Comparison of ENCODE assay signal across 7 cellular contexts in the genomic region with DNA sequence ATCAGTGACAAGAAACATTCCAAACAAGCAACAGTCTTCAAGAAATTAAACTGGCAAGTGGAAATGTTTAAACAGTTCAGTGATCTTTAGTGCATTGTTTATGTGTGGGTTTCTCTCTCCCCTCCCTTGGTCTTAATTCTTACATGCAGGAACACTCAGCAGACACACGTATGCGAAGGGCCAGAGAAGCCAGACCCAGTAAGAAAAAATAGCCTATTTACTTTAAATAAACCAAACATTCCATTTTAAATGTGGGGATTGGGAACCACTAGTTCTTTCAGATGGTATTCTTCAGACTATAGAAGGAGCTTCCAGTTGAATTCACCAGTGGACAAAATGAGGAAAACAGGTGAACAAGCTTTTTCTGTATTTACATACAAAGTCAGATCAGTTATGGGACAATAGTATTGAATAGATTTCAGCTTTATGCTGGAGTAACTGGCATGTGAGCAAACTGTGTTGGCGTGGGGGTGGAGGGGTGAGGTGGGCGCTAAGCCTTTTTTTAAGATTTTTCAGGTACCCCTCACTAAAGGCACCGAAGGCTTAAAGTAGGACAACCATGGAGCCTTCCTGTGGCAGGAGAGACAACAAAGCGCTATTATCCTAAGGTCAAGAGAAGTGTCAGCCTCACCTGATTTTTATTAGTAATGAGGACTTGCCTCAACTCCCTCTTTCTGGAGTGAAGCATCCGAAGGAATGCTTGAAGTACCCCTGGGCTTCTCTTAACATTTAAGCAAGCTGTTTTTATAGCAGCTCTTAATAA. TPM values are rescaled to one million over a fixed set of nuclear protein-coding genes. Genes with fewer than 3 reads are reported as not detected.
DNase-seq lines count a peak whose midpoint lies in the region; ATAC-seq and TF ChIP-seq lines count a peak whose summit lies in the region.

No MANE protein-coding gene starts in this region.

- CTCF ChIA-PET in HCT116 (lab: Charles Lee) = interaction anchor here (0.8 to 6.1 kb wide), 3 partner anchors 33 to 89 kb away, joined by 3 to 31 read pairs (median 10); no protein-coding TSS in a partner anchor

- RAD21 ChIA-PET in HCT116 (lab: Charles Lee; ENCODE audit: low non-redundant PET in 1 of 2, low total read pairs in 2 of 2, uncharacterized antibody in 2 of 2, unreplicated experiment in 2 of 2) = no interaction called here

- BruUV-seq in HCT116 (replicated peaks; lab: Mats Ljungman, UMichigan) = TSS peak; percentile 0

- ATAC-seq in HCT116 = no peak
- no peak for ATAC-seq in GM21786 (IDR thresholded peaks at IDR 0.05; ENCODE audit: unreplicated experiment)

- POLR2A ChIA-PET in HCT116 (lab: Charles Lee) = interaction anchor here (0.7 to 26.7 kb wide), 15 partner anchors 7 to 256 kb away, joined by 3 to 1499 read pairs (median 6); a partner anchor contains a TSS

- H3K9ac ChIP-seq in HCT116 (ENCODE audit: low read length) = peak overlapping the region; percentile 29

- peaks cover 62% of the 10 kb centered on the region for H4K20me1 ChIP-seq in HCT116 (ENCODE audit: insufficient read depth)
- H4K20me1 ChIP-seq in hepatocyte (ENCODE audit: insufficient read depth, poor library complexity, severe bottlenecking) = peaks cover 71% of the 10 kb centered on the region

- TF ChIP-seq POLR2A in HCT116 (IDR thresholded peaks at IDR 0.05; ENCODE audit: borderline replicate concordance, extremely low read depth, insufficient read depth, insufficient read length) (no peak), spleen (IDR thresholded peaks at IDR 0.05) (peak in 1 of 3 donors; percentile 63)

- WGBS in hepatocyte (ENCODE audit: low lambda C conversion rate, missing lambda C conversion rate) = 13% methylated on average over 7 of the region's 7 CpGs
- WGBS in spleen, 5 donors = 8 to 20% (median 17%) methylated on average over 7 of the region's 7 CpGs

- DNase-seq in HCT116 (ENCODE audit: low read depth, low spot score) (no peak), hepatocyte (ENCODE audit: low spot score) (no peak), spleen (no peak), Ammon's horn (ENCODE audit: low spot score) (no peak), NCI-H1092 treated with DMSO at 0.1 percent for 48 hours (lab: John Stamatoyannopoulos, UW) (no peak)

- intact Hi-C loops in HCT116 (cut with micrococcal nuclease) (loop anchor here (5.0 kb wide), 1 partner anchor 123 kb away; a partner anchor contains a TSS), spleen (cut with DNase I; ENCODE audit: low total_unique reads) (loop anchor here (5.0 kb wide), 2 partner anchors 73 to 133 kb away; no protein-coding TSS in a partner anchor)

- H3K36me3 ChIP-seq in HCT116 (ENCODE audit: control insufficient read depth in 1 of 2, insufficient read depth in 2 of 2, low read length in 2 of 2) (peaks cover 50 to 57% of the 10 kb centered on the region in 2 experiments), hepatocyte (replicated peaks; ENCODE audit: insufficient read depth, low read depth) (peaks cover 30% of the 10 kb centered on the region), spleen (peaks cover 0 to 62% (median 52%) of the 10 kb centered on the region in 6 donors)

- H3K4me1 ChIP-seq in HCT116 (ENCODE audit: control insufficient read depth in 1 of 2, insufficient read depth in 2 of 2, low read length in 2 of 2) = peaks cover 50 to 89% of the 10 kb centered on the region in 2 experiments
- no peaks in the 10 kb centered on the region for H3K4me1 ChIP-seq in hepatocyte (ENCODE audit: insufficient read depth)
- H3K4me1 ChIP-seq in spleen = peaks cover 34 to 79% (median 49%) of the 10 kb centered on the region in 6 donors

- H3K79me2 ChIP-seq in HCT116 (ENCODE audit: insufficient read depth, low read length) = peaks cover 68% of the 10 kb centered on the region
- H3K79me2 ChIP-seq in hepatocyte = peaks cover 75% of the 10 kb centered on the region

- no peaks in the 10 kb centered on the region for H3K9me3 ChIP-seq in HCT116 (ENCODE audit: control insufficient read depth in 1 of 2, insufficient read depth in 1 of 2, low read depth in 1 of 2, low read length in 2 of 2)
- H3K9me3 ChIP-seq in hepatocyte (ENCODE audit: low read depth) = no peaks in the 10 kb centered on the region
- no peaks in the 10 kb centered on the region for H3K9me3 ChIP-seq in spleen

- H2AFZ ChIP-seq in HCT116 (ENCODE audit: low read depth, low read length, poor library complexity, severe bottlenecking) (no peak overlapping the region), hepatocyte (no peak overlapping the region)

- H3K27me3 ChIP-seq in HCT116 (ENCODE audit: insufficient read depth, low read length) (no peaks in the 10 kb centered on the region), hepatocyte (no peaks in the 10 kb centered on the region), spleen (replicated peaks in 1 of 7) (no peaks in the 10 kb centered on the region)

- no peaks in the 10 kb centered on the region for H3K9me2 ChIP-seq in HCT116 (ENCODE audit: insufficient read depth)
- no peaks in the 10 kb centered on the region for H3K9me2 ChIP-seq in hepatocyte (replicated peaks; ENCODE audit: insufficient read depth)

- no peak for TF ChIP-seq RAD21 in HCT116 (IDR thresholded peaks at IDR 0.05; ENCODE audit: low read depth)

- H3K4me2 ChIP-seq in HCT116 (ENCODE audit: low read length) = peak overlapping the region; percentile 85
- H3K4me2 ChIP-seq in hepatocyte = peak overlapping the region; percentile 87

- TF ChIP-seq CTCF in HCT116 (IDR thresholded peaks at IDR 0.05 in 2 of 3, conservative IDR thresholded peaks at IDR 0.05 in 1 of 3; ENCODE audit: borderline replicate concordance in 1 of 3, insufficient read depth in 1 of 3, low read depth in 2 of 3, low read length in 2 of 3) (no peak), VCaP (conservative IDR thresholded peaks at IDR 0.05) (no peak), hepatocyte (IDR thresholded peaks at IDR 0.05; ENCODE audit: poor library complexity) (no peak), spleen (IDR thresholded peaks at IDR 0.05 in 8 of 11, conservative IDR thresholded peaks at IDR 0.05 in 3 of 11) (peak in 1 of 11 experiments; percentile 13)

- H3K4me3 ChIP-seq in HCT116 (replicated peaks in 1 of 2; ENCODE audit: low read depth in 1 of 2, low read length in 2 of 2) = peak overlapping the region; percentile 6 to 10; a peak in 3 of 4 replicates
- peak overlapping the region; percentile 74 for H3K4me3 ChIP-seq in hepatocyte
- peak overlapping the region; percentile 67 to 93 (median 81) for H3K4me3 ChIP-seq in spleen

- peak overlapping the region; percentile 83 for H3K27ac ChIP-seq in HCT116 (ENCODE audit: low read depth, low read length)
- H3K27ac ChIP-seq in VCaP = peak overlapping the region; percentile 100
- H3K27ac ChIP-seq in hepatocyte = peak overlapping the region; percentile 99
- peak overlapping the region; percentile 49 to 100 (median 98) for H3K27ac ChIP-seq in spleen

TF ChIP-seq in HCT116, 20 proteins besides CTCF, POLR2A, EP300 and RAD21:
- TF ChIP-seq, protein P1, sequence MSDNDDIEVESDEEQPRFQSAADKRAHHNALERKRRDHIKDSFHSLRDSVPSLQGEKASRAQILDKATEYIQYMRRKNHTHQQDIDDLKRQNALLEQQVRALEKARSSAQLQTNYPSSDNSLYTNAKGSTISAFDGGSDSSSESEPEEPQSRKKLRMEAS (IDR thresholded peaks at IDR 0.05) = no peak
- TF ChIP-seq YY1 (IDR thresholded peaks at IDR 0.05; ENCODE audit: extremely low read depth, insufficient replicate concordance, low read depth, low read length) (no peak), CBX3 (IDR thresholded peaks at IDR 0.05; ENCODE audit: low read depth) (no peak), POLR2AphosphoS5 (IDR thresholded peaks at IDR 0.05; ENCODE audit: low read depth, low read length) (peak; percentile 67)
- TF ChIP-seq, protein P2, sequence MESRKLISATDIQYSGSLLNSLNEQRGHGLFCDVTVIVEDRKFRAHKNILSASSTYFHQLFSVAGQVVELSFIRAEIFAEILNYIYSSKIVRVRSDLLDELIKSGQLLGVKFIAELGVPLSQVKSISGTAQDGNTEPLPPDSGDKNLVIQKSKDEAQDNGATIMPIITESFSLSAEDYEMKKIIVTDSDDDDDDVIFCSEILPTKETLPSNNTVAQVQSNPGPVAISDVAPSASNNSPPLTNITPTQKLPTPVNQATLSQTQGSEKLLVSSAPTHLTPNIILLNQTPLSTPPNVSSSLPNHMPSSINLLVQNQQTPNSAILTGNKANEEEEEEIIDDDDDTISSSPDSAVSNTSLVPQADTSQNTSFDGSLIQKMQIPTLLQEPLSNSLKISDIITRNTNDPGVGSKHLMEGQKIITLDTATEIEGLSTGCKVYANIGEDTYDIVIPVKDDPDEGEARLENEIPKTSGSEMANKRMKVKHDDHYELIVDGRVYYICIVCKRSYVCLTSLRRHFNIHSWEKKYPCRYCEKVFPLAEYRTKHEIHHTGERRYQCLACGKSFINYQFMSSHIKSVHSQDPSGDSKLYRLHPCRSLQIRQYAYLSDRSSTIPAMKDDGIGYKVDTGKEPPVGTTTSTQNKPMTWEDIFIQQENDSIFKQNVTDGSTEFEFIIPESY (IDR thresholded peaks at IDR 0.05; ENCODE audit: extremely low read depth, insufficient replicate concordance, low read length) = peak; percentile 2

RNA-seq across cellular contexts. Expression of a gene that starts 6.0 kb away (rescaled TPM):
- total RNA-seq in HCT116 (2021; ENCODE audit: unreplicated experiment) = 6,000 TPM
- polyA plus RNA-seq in HCT116 (2012) = 380 and 423 TPM in 2 replicates
- 8,000 and 8,677 TPM in 2 replicates for total RNA-seq in hepatocyte
- 16,690 and 29,129 TPM in 2 replicates for polyA plus RNA-seq in hepatocyte
- total RNA-seq in spleen = over 10,000 TPM; 10,088 to 24,490 (median 13,598) TPM
- 100 to 1,000 TPM; 111 to 793 (median 171) TPM for polyA plus RNA-seq in spleen

RNA-seq across cellular contexts. Expression of a gene that starts 20.0 kb away (rescaled TPM):
- total RNA-seq in HCT116 (2021; ENCODE audit: unreplicated experiment) = 104 TPM
- 82.4 and 84.4 TPM in 2 replicates for polyA plus RNA-seq in HCT116 (2012)
- 80.4 and 83.9 TPM in 2 replicates for total RNA-seq in hepatocyte
- polyA plus RNA-seq in hepatocyte = 162 and 167 TPM in 2 replicates
- 100 to 1,000 TPM in 2 of 7 donors, 10 to 100 TPM in 5; 64.7 to 125 (median 77.4) TPM for total RNA-seq in spleen
- polyA plus RNA-seq in spleen = 10 to 100 TPM; 52.4 to 70.6 (median 60.7) TPM

RNA-seq across cellular contexts. Expression of a gene that starts 53.3 kb away (rescaled TPM):
- 248 TPM for total RNA-seq in HCT116 (2021; ENCODE audit: unreplicated experiment)
- polyA plus RNA-seq in HCT116 (2012) = 238 and 328 TPM in 2 replicates
- 46.0 and 53.7 TPM in 2 replicates for total RNA-seq in hepatocyte
- polyA plus RNA-seq in hepatocyte = 85.3 and 101 TPM in 2 replicates
- 100 to 1,000 TPM in 2 of 7 donors, 10 to 100 TPM in 5; 81.6 to 137 (median 95.8) TPM for total RNA-seq in spleen
- 10 to 100 TPM; 20.6 to 57.0 (median 27.6) TPM for polyA plus RNA-seq in spleen

Comparison
In these comparisons a context has a peak if more than half of its experiments do, and no peak if none do; other contexts are left out.
1. H3K4me3 ChIP-seq: peak in every context shown above with its lines; median percentile 81 in spleen; 74 in hepatocyte; 8 in HCT116.